ENCODE assay signal across 1 cellular context in genomic region chr17:8119575-8120519, GRCh38.
TF ChIP-seq lines count a peak whose summit lies in the region.

No MANE protein-coding gene starts in this region.

TF ChIP-seq in H1, 55 proteins besides CTCF, POLR2A, EP300 and RAD21:
- TF ChIP-seq POU5F1 (IDR thresholded peaks at IDR 0.05; ENCODE audit: low read depth, low read length), result 0 out of 2 replicates have a peak, but pooled peaks have one; percentile 48
- TF ChIP-seq JUND (IDR thresholded peaks at IDR 0.05; ENCODE audit: low read length), result no peak
- no peak for TF ChIP-seq YY1 (IDR thresholded peaks at IDR 0.05; ENCODE audit: low read depth, low read length)
- peak; percentile 83 for TF ChIP-seq CEBPB (IDR thresholded peaks at IDR 0.05; ENCODE audit: low read depth, low read length)
- TF ChIP-seq MAFK (IDR thresholded peaks at IDR 0.05; ENCODE audit: low read depth, low read length), result peak; percentile 93; the same call in 1 of the 2 replicates
- TF ChIP-seq SP1 (IDR thresholded peaks at IDR 0.05; ENCODE audit: low read depth, low read length), result 0 out of 2 replicates have a peak, but pooled peaks have one; percentile 13
- peak; percentile 25; the same call in 1 of the 2 replicates for TF ChIP-seq NRF1 (IDR thresholded peaks at IDR 0.05; ENCODE audit: low read depth, low read length)
- no peak for TF ChIP-seq CTBP2 (IDR thresholded peaks at IDR 0.05; ENCODE audit: borderline replicate concordance, insufficient read depth, insufficient read length, low read length)
- TF ChIP-seq SIN3A (conservative IDR thresholded peaks at IDR 0.05 in 1 of 2, IDR thresholded peaks at IDR 0.05 in 1 of 2; ENCODE audit: low read depth in 1 of 2, low read length in 2 of 2), result peak in 1 of 2 experiments; percentile 67; a peak in 1 of 4 replicates
- TF ChIP-seq TEAD4 (IDR thresholded peaks at IDR 0.05; ENCODE audit: low read depth, low read length), result peak; percentile 78
- TF ChIP-seq ATF3 (IDR thresholded peaks at IDR 0.05; ENCODE audit: insufficient read depth, low read depth, low read length), result no peak
- TF ChIP-seq EGR1 (IDR thresholded peaks at IDR 0.05; ENCODE audit: borderline replicate concordance, low read depth, low read length), result 0 out of 2 replicates have a peak, but pooled peaks have one; percentile 40
- TF ChIP-seq HDAC2 (IDR thresholded peaks at IDR 0.05; ENCODE audit: borderline replicate concordance in 1 of 2, low read depth in 2 of 2, low read length in 2 of 2), result peak; percentile 0 to 86; a peak in 1 of 4 replicates
- TF ChIP-seq JUN (IDR thresholded peaks at IDR 0.05; ENCODE audit: low read depth, low read length), result no peak
- TF ChIP-seq TBP (IDR thresholded peaks at IDR 0.05; ENCODE audit: low read depth, low read length), result peak; percentile 99
- TF ChIP-seq, protein P1, sequence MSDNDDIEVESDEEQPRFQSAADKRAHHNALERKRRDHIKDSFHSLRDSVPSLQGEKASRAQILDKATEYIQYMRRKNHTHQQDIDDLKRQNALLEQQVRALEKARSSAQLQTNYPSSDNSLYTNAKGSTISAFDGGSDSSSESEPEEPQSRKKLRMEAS (IDR thresholded peaks at IDR 0.05), result 0 out of 2 replicates have a peak, but pooled peaks have one; percentile 12
- peak; percentile 60; the same call in 1 of the 2 replicates for TF ChIP-seq CREB1 (IDR thresholded peaks at IDR 0.05)
- no peak for TF ChIP-seq KDM1A (IDR thresholded peaks at IDR 0.05; ENCODE audit: borderline replicate concordance, low read length)
- no peak; the same call in 1 of the 2 replicates for TF ChIP-seq BACH1 (IDR thresholded peaks at IDR 0.05; ENCODE audit: low read length)
- no peak for TF ChIP-seq SAP30 (IDR thresholded peaks at IDR 0.05; ENCODE audit: insufficient read depth, insufficient replicate concordance, low read length)
- TF ChIP-seq NANOG (IDR thresholded peaks at IDR 0.05; ENCODE audit: insufficient read depth, low read depth, low read length, poor library complexity, severe bottlenecking), result peak; percentile 39
- no peak for TF ChIP-seq KDM4A (IDR thresholded peaks at IDR 0.05; ENCODE audit: low read depth, low read length, severe bottlenecking)
- TF ChIP-seq ATF2 (IDR thresholded peaks at IDR 0.05; ENCODE audit: low read length), result peak; percentile 19; the same call in 1 of the 2 replicates
- 0 out of 2 replicates have a peak, but pooled peaks have one; percentile 51 for TF ChIP-seq TCF12 (IDR thresholded peaks at IDR 0.05; ENCODE audit: low read depth, low read length)
- TF ChIP-seq RBBP5 (IDR thresholded peaks at IDR 0.05; ENCODE audit: borderline replicate concordance, low read depth, low read length), result no peak
- TF ChIP-seq ZNF274 (IDR thresholded peaks at IDR 0.05; ENCODE audit: borderline replicate concordance, extremely low read depth, low read length), result no peak
- peak; percentile 77 for TF ChIP-seq TAF7 (optimal IDR thresholded peaks at IDR 0.05; ENCODE audit: borderline replicate concordance, low read depth, low read length)
- no peak for TF ChIP-seq E2F6 (IDR thresholded peaks at IDR 0.05)
- no peak for TF ChIP-seq SIX5 (IDR thresholded peaks at IDR 0.05; ENCODE audit: low read depth, low read length)
- TF ChIP-seq SRF (IDR thresholded peaks at IDR 0.05; ENCODE audit: low read depth, low read length), result no peak
- TF ChIP-seq SP4 (IDR thresholded peaks at IDR 0.05; ENCODE audit: low read length), result peak; percentile 19; the same call in 1 of the 2 replicates
- no peak for TF ChIP-seq GABPA (IDR thresholded peaks at IDR 0.05; ENCODE audit: borderline replicate concordance, insufficient read depth, low read length)
- TF ChIP-seq CHD2 (IDR thresholded peaks at IDR 0.05; ENCODE audit: low read length), result no peak
- no peak for TF ChIP-seq RNF2 (IDR thresholded peaks at IDR 0.05; ENCODE audit: borderline replicate concordance, low read depth, low read length, missing control alignments, poor library complexity, severe bottlenecking)
- TF ChIP-seq RXRA (IDR thresholded peaks at IDR 0.05; ENCODE audit: insufficient read depth, low read depth, low read length), result no peak
- TF ChIP-seq ASH2L (IDR thresholded peaks at IDR 0.05; ENCODE audit: low read length), result no peak
